In genomic region chr6:101662111-101662897, GRCh38 we compare ENCODE assay signal across 14 cellular contexts.
DNase-seq lines count a peak whose midpoint lies in the region; ATAC-seq lines count a peak whose summit lies in the region.
"Had no signal": no experiment of that assay in that cellular context is flagged by ENCODE, and none has a peak within 500 bp of the region (broad histone marks: within the 10 kb centered on the region; RNA-seq: fewer than 3 reads in every experiment).

No MANE protein-coding gene starts in this region.

- intact Hi-C loops in head of caudate nucleus (cut with DNase I) = no loop called here

- DNase-seq in head of caudate nucleus (no peak), AML-193 (lab: John Stamatoyannopoulos, UW) (no peak), NCI-H1694 treated with DMSO at 0.1 percent for 48 hours (lab: John Stamatoyannopoulos, UW) (no peak)
- DNase-seq in activated CD4-positive, CD25-positive, alpha-beta regulatory T cell treated with anti-CD3 and anti-CD28 coated beads, Interleukin-2, amount 50 U/mL, for 72 hours = no peak
- DNase-seq: activated CD4-positive, CD25-positive, alpha-beta regulatory T cell; effector CD4-positive, alpha-beta T cell; foreskin melanocyte; KBM-7; retina had no signal

- ATAC-seq in GM18498 (IDR thresholded peaks at IDR 0.05; ENCODE audit: unreplicated experiment) (peak; percentile 97), GM19452 (IDR thresholded peaks at IDR 0.05; ENCODE audit: unreplicated experiment) (peak; percentile 82), HG02678 (IDR thresholded peaks at IDR 0.05; ENCODE audit: unreplicated experiment) (peak; percentile 73), HG03378 (IDR thresholded peaks at IDR 0.05; ENCODE audit: unreplicated experiment) (peak; percentile 62)
- ATAC-seq: stimulated activated effector memory CD8-positive, alpha-beta T cell treated with anti-CD3 and anti-CD28 coated beads, Interleukin-12 subunit alpha, Interleukin-12 subunit beta, amount 100 ng/mL, for 72 hours had no signal
